In the genomic region with DNA sequence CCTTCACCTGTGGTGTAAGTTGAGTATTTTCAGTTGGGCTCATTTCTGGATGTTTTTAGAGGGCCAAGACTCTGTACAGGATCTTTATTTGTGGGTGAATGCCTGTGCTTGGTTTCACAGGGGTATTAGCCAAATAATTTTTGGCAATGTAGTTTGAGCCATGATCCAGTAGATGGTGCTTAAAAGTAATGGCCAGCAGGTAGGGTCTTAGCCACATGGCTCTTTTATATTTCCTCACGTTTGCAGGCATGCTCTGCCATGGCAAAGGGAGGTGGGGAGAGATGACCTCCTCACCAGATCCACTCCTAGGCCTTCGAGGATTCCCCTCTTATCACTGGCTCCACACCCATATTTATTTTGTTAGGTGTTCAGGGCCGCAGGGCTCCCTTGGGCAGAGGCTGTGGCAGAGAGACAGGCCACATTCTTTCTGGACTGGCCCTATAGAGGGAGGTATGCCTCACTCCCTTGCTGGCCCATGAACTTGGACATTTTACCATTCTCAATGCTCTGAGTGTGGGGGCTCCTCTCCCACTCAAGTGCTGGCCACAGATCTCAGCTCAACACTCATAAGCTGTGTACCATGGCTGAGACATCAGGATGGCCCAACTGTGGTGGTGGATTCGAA, we compare ENCODE assay signal across 26 cellular contexts.
DNase-seq lines count a peak whose midpoint lies in the region; ATAC-seq and TF ChIP-seq lines count a peak whose summit lies in the region.
"Had no signal": no experiment of that assay in that cellular context is flagged by ENCODE, and none has a peak within 500 bp of the region (broad histone marks: within the 10 kb centered on the region; RNA-seq: fewer than 3 reads in every experiment).

No MANE protein-coding gene starts in this region.

- H3K36me3 ChIP-seq in SK-N-SH (replicated peaks in 1 of 2; ENCODE audit: control insufficient read depth in 1 of 2, insufficient read depth in 2 of 2, low read length in 1 of 2) (no peaks in the 10 kb centered on the region), Karpas-422 (ENCODE audit: insufficient read depth, low read length) (no peaks in the 10 kb centered on the region), endodermal cell (ENCODE audit: control insufficient read depth, insufficient read depth, low read length) (no peaks in the 10 kb centered on the region), suprapubic skin (no peaks in the 10 kb centered on the region)
- H3K36me3 ChIP-seq: BLaER1 treated with 17β-estradiol and CSF1 and Interleukin-3, amounts not matched to agents 10 nM and 100 nM; Peyer's patch; prostate gland; SJSA1 had no signal

- no peaks in the 10 kb centered on the region for H3K27me3 ChIP-seq in SK-N-SH (ENCODE audit: insufficient read depth)
- H3K27me3 ChIP-seq in Karpas-422 (ENCODE audit: low read length), result no peaks in the 10 kb centered on the region
- no peaks in the 10 kb centered on the region for H3K27me3 ChIP-seq in endodermal cell (ENCODE audit: control insufficient read depth, insufficient read depth, low read length, poor library complexity, severe bottlenecking)
- H3K27me3 ChIP-seq in suprapubic skin, result no peaks in the 10 kb centered on the region
- H3K27me3 ChIP-seq: BLaER1 treated with 17β-estradiol and CSF1 and Interleukin-3, amounts not matched to agents 10 nM and 100 nM; dorsolateral prefrontal cortex; Peyer's patch; SJSA1 had no signal

- 11% methylated on average over 4 of the region's 4 CpGs for WGBS in SK-N-SH (ENCODE audit: low lambda C conversion rate)
- WGBS in endodermal cell (ENCODE audit: insufficient coverage in 1 of 2, insufficient read length in 1 of 2), 2 experiments, result 38 to 71% methylated on average over 1 to 4 of the region's 4 CpGs
- WGBS in suprapubic skin, result 60% methylated on average over 3 of the region's 4 CpGs

- H3K27ac ChIP-seq in SK-N-SH (ENCODE audit: low read depth in 2 of 2, low read length in 1 of 2) (no peak overlapping the region), Karpas-422 (ENCODE audit: low read length) (no peak overlapping the region), endodermal cell (ENCODE audit: low read depth, low read length) (no peak overlapping the region), suprapubic skin (no peak overlapping the region)
- H3K27ac ChIP-seq: BLaER1 treated with 17β-estradiol and CSF1 and Interleukin-3, amounts not matched to agents 10 nM and 100 nM; dorsolateral prefrontal cortex; Peyer's patch; prostate gland; SJSA1 had no signal

- H3K4me1 Mint-ChIP-seq in endodermal cell (no peaks in the 10 kb centered on the region), type B pancreatic cell (ENCODE audit: unreplicated experiment) (no peaks in the 10 kb centered on the region)
- H3K4me1 Mint-ChIP-seq: activated CD4-positive, alpha-beta T cell treated with anti-CD3 and anti-CD28 coated beads, Interleukin-2, amount 10 ng/mL, durations not matched to agents 7 days and 5 days; activated T-helper 17 cell treated with anti-CD3 and anti-CD28 coated beads, Interleukin-2, amount 50 U/mL, for 72 hours; nephron progenitor cell had no signal

- H3K36me3 Mint-ChIP-seq in endodermal cell (ENCODE audit: low read depth) (no peaks in the 10 kb centered on the region), type B pancreatic cell (no peaks in the 10 kb centered on the region)

- TF ChIP-seq EP300 in SK-N-SH (IDR thresholded peaks at IDR 0.05; ENCODE audit: borderline replicate concordance in 1 of 2, low read depth in 1 of 2, low read length in 1 of 2), result no peak
- TF ChIP-seq EP300 in suprapubic skin (IDR thresholded peaks at IDR 0.05), result no peak

- H3K4me1 ChIP-seq in SK-N-SH (ENCODE audit: control insufficient read depth in 1 of 2, insufficient read depth in 2 of 2, low read depth in 1 of 2, low read length in 1 of 2), result peaks cover 0 to 5% of the 10 kb centered on the region in 2 experiments; a peak in 1 of 4 replicates
- H3K4me1 ChIP-seq in Karpas-422 (ENCODE audit: low read length), result no peaks in the 10 kb centered on the region
- no peaks in the 10 kb centered on the region for H3K4me1 ChIP-seq in endodermal cell (ENCODE audit: control insufficient read depth, insufficient read depth, low read length)
- H3K4me1 ChIP-seq in suprapubic skin, result no peaks in the 10 kb centered on the region
- H3K4me1 ChIP-seq: BLaER1 treated with 17β-estradiol and CSF1 and Interleukin-3, amounts not matched to agents 10 nM and 100 nM; Caco-2; Peyer's patch; prostate gland; SJSA1 had no signal

- POLR2A ChIA-PET in SK-N-SH (lab: Yijun Ruan, JAX), result no interaction called here

- no peaks in the 10 kb centered on the region for H3F3A ChIP-seq in SK-N-SH (replicated peaks; ENCODE audit: insufficient read depth)

- DNase-seq in SK-N-SH (no peak), Karpas-422 (peak; percentile 59), endodermal cell (no peak), type B pancreatic cell (ENCODE audit: extremely low spot score, unreplicated experiment) (no peak), kidney glomerular epithelial cell (lab: John Stamatoyannopoulos, UW) (no peak), suprapubic skin (ENCODE audit: low spot score in 2 of 2) (no peak)
- DNase-seq: activated CD4-positive, alpha-beta T cell treated with anti-CD3 and anti-CD28 coated beads, Interleukin-2, amount 10 ng/mL, durations not matched to agents 7 days and 5 days; Caco-2; dorsolateral prefrontal cortex; EL; GOT3; head of caudate nucleus; left ventricle myocardium superior; MM.1S; NCI-H1694 treated with DMSO at 0.1 percent for 48 hours; NCI-H748 treated with DMSO at 0.1 percent for 48 hours; nephron progenitor cell; Peyer's patch had no signal

- TF ChIP-seq CTCF in SK-N-SH (IDR thresholded peaks at IDR 0.05) (no peak), endodermal cell (conservative IDR thresholded peaks at IDR 0.05) (peak; percentile 60), type B pancreatic cell (conservative IDR thresholded peaks at IDR 0.05) (peak; percentile 31), suprapubic skin (IDR thresholded peaks at IDR 0.05) (no peak)

- no peak overlapping the region for H2AFZ ChIP-seq in SK-N-SH (ENCODE audit: low read depth)
- H2AFZ ChIP-seq in Karpas-422 (ENCODE audit: low read length), result no peak overlapping the region

- H3K79me2 ChIP-seq in SK-N-SH (ENCODE audit: insufficient read depth), result no peaks in the 10 kb centered on the region
- no peaks in the 10 kb centered on the region for H3K79me2 ChIP-seq in Karpas-422 (ENCODE audit: low read length)

- TF ChIP-seq POLR2A in suprapubic skin (IDR thresholded peaks at IDR 0.05), result no peak

- H3K4me3 ChIP-seq in SK-N-SH (ENCODE audit: low read depth in 2 of 2, low read length in 1 of 2), result no peak overlapping the region
- H3K4me3 ChIP-seq in Karpas-422 (ENCODE audit: low read length), result no peak overlapping the region
- H3K4me3 ChIP-seq in endodermal cell (ENCODE audit: low read length), result no peak overlapping the region
- H3K4me3 ChIP-seq in suprapubic skin, result no peak overlapping the region
- H3K4me3 ChIP-seq: BLaER1 treated with 17β-estradiol and CSF1 and Interleukin-3, amounts not matched to agents 10 nM and 100 nM; dorsolateral prefrontal cortex; Peyer's patch; prostate gland; SJSA1 had no signal

- peak; percentile 22; the same call in 1 of the 2 replicates for TF ChIP-seq RAD21 in SK-N-SH (IDR thresholded peaks at IDR 0.05; ENCODE audit: low read length)

- H3K9me2 ChIP-seq in SK-N-SH (peaks cover 2% of the 10 kb centered on the region; the same call in 1 of the 2 replicates), Karpas-422 (replicated peaks; ENCODE audit: insufficient read depth, low read length) (no peaks in the 10 kb centered on the region)

- ATAC-seq in SK-N-SH treated with all-trans-retinoic acid at 6 μM for 48 hours, result no peak
- no peak for ATAC-seq in GM18520 (IDR thresholded peaks at IDR 0.05; ENCODE audit: unreplicated experiment)
- ATAC-seq: activated naive CD4-positive, alpha-beta T cell treated with anti-CD3 and anti-CD28 coated beads, Interleukin-2, amount 50 U/mL, for 72 hours; activated T-helper 17 cell treated with anti-CD3 and anti-CD28 coated beads, Interleukin-2, amount 50 U/mL, for 72 hours; left ventricle myocardium superior had no signal

- CTCF ChIA-PET in SK-N-SH (lab: Yijun Ruan, JAX), result interaction anchor here (0.7 kb wide), 1 partner anchor 24 kb away, joined by 4 read pairs; no protein-coding TSS in a partner anchor

- no peaks in the 10 kb centered on the region for H3K9me3 ChIP-seq in SK-N-SH
- no peaks in the 10 kb centered on the region for H3K9me3 ChIP-seq in Karpas-422 (ENCODE audit: low read length)
- peaks cover 4% of the 10 kb centered on the region for H3K9me3 ChIP-seq in endodermal cell (ENCODE audit: control insufficient read depth, low read length)
- H3K9me3 ChIP-seq in suprapubic skin, result no peaks in the 10 kb centered on the region
- H3K9me3 ChIP-seq: Caco-2, Peyer's patch, prostate gland, SJSA1 had no signal

- H3K27me3 Mint-ChIP-seq in endodermal cell (ENCODE audit: insufficient read depth), result no peaks in the 10 kb centered on the region
- H3K27me3 Mint-ChIP-seq in type B pancreatic cell, result no peaks in the 10 kb centered on the region
- H3K27me3 Mint-ChIP-seq: activated CD4-positive, alpha-beta T cell treated with anti-CD3 and anti-CD28 coated beads, Interleukin-2, amount 10 ng/mL, durations not matched to agents 7 days and 5 days; activated T-helper 17 cell treated with anti-CD3 and anti-CD28 coated beads, Interleukin-2, amount 50 U/mL, for 72 hours had no signal

- peaks cover 11% of the 10 kb centered on the region for H3K9me3 Mint-ChIP-seq in endodermal cell
- H3K9me3 Mint-ChIP-seq in type B pancreatic cell, result no peaks in the 10 kb centered on the region

- H3K27ac Mint-ChIP-seq in endodermal cell, result peak overlapping the region; percentile 53
- H3K27ac Mint-ChIP-seq in type B pancreatic cell, result no peak overlapping the region
- H3K27ac Mint-ChIP-seq: activated CD4-positive, alpha-beta T cell treated with anti-CD3 and anti-CD28 coated beads, Interleukin-2, amount 10 ng/mL, durations not matched to agents 7 days and 5 days; activated naive CD4-positive, alpha-beta T cell treated with anti-CD3 and anti-CD28 coated beads, Interleukin-2, amount 50 U/mL, for 72 hours; activated T-helper 17 cell treated with anti-CD3 and anti-CD28 coated beads, Interleukin-2, amount 50 U/mL, for 72 hours; nephron progenitor cell; T-helper 1 cell treated with Interleukin-12 subunit alpha and Interleukin-12 subunit beta and Interleukin-4 antibody, amounts not matched to agents 30 μg/mL and 1 μg/mL, for 36 hours had no signal

- no peak overlapping the region for H3K4me2 ChIP-seq in SK-N-SH
- no peak overlapping the region for H3K4me2 ChIP-seq in Karpas-422 (ENCODE audit: low read depth, low read length, poor library complexity, severe bottlenecking)
- H3K4me2 ChIP-seq: BLaER1 treated with 17β-estradiol and CSF1 and Interleukin-3, amounts not matched to agents 10 nM and 100 nM had no signal

- no peak overlapping the region for H3K4me3 Mint-ChIP-seq in endodermal cell
- no peak overlapping the region for H3K4me3 Mint-ChIP-seq in type B pancreatic cell
- H3K4me3 Mint-ChIP-seq: activated CD4-positive, alpha-beta T cell treated with anti-CD3 and anti-CD28 coated beads, Interleukin-2, amount 10 ng/mL, durations not matched to agents 7 days and 5 days; activated T-helper 17 cell treated with anti-CD3 and anti-CD28 coated beads, Interleukin-2, amount 50 U/mL, for 72 hours; nephron progenitor cell; T-helper 1 cell treated with Interleukin-12 subunit alpha and Interleukin-12 subunit beta and Interleukin-4 antibody, amounts not matched to agents 30 μg/mL and 1 μg/mL, for 36 hours had no signal

- no peak overlapping the region for H3K9ac ChIP-seq in SK-N-SH
- no peak overlapping the region for H3K9ac ChIP-seq in Karpas-422 (ENCODE audit: low read length)
- H3K9ac ChIP-seq in endodermal cell (ENCODE audit: extremely low read depth, low read length, poor library complexity, severe bottlenecking), result no peak overlapping the region
- H3K9ac ChIP-seq: BLaER1 treated with 17β-estradiol and CSF1 and Interleukin-3, amounts not matched to agents 10 nM and 100 nM had no signal

- H4K20me1 ChIP-seq in SK-N-SH (ENCODE audit: insufficient read depth), result no peaks in the 10 kb centered on the region
- H4K20me1 ChIP-seq in Karpas-422 (ENCODE audit: insufficient read depth, low read depth, low read length), result no peaks in the 10 kb centered on the region
- H4K20me1 ChIP-seq: BLaER1 treated with 17β-estradiol and CSF1 and Interleukin-3, amounts not matched to agents 10 nM and 100 nM had no signal

Comparison
In these comparisons a context has a peak if more than half of its experiments do, and no peak if none do; other contexts are left out.
1. CTCF ChIP-seq: peak in endodermal cell (single experiment) and type B pancreatic cell (single experiment); none in SK-N-SH (single experiment) and suprapubic skin (0 of 2).